In the genomic region with DNA sequence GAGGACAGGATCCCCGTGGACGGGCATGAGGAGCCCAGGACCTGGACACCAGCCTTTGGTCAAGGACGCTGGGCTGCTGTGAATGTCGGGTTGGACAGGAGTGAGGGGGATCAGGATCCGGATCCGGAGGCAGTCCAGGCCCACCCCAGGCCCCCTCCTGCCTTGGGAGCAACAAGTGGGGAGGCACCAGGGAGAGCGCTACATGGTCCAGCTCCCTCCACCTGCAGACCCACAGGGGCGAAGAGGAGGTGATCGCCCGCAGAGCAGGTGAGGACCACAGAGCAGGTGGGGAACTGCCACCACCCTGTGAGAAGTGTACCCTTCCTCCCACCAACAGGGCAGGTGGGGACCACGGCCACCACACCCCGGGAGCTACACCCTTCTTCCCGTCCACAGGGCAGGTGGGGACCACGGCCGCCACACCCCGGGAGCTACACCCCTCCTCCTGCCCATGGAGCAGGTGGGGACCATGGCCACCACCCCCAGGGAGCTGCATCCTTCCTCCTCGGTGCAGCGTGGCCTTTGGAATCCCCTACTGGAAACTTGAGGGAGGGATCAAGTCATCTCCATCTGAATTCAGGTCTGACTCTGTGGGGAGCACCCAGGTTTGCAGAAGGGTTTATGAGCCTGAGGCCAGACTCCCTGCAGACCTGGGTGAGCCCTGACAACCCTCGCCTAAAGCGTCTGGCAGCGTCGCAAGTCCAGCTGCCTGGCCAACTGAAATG, we compare ENCODE assay signal across 24 cellular contexts.
"Had no signal": no experiment of that assay in that cellular context is flagged by ENCODE, and none has a peak within 500 bp of the region (broad histone marks: within the 10 kb centered on the region; RNA-seq: fewer than 3 reads in every experiment).

No MANE protein-coding gene starts in this region.

- H3K27me3 ChIP-seq: colonic mucosa, right lobe of liver, vagina had no signal

- H3K36me3 ChIP-seq: colonic mucosa, esophagus squamous epithelium, heart right ventricle, lower lobe of right lung, neutrophil, pancreas, right lobe of liver, thoracic aorta, transverse colon, vagina had no signal

- H3K4me1 Mint-ChIP-seq: memory B cell, natural killer cell had no signal

- H3K9me3 Mint-ChIP-seq: natural killer cell; stimulated activated naive B cell treated with anti-CD40 and anti-IgM and Interleukin-4, amounts not matched to agents 10 μg/mL and 1 μg/mL and 100 μg/mL, for 72 hours; stimulated activated naive CD8-positive, alpha-beta T cell treated with anti-CD3 and anti-CD28 coated beads, Interleukin-15, Interleukin-2, amounts not matched to agents 100 ng/mL and 50 ng/mL, for 24 hours had no signal

- H3K36me3 Mint-ChIP-seq: memory B cell; natural killer cell; stimulated activated naive B cell treated with anti-CD40 and anti-IgM and Interleukin-4, amounts not matched to agents 10 μg/mL and 1 μg/mL and 100 μg/mL, for 72 hours had no signal

- H3K27ac Mint-ChIP-seq: memory B cell; natural killer cell; stimulated activated naive B cell treated with anti-CD40 and anti-IgM and Interleukin-4, amounts not matched to agents 10 μg/mL and 1 μg/mL and 100 μg/mL, for 72 hours; stimulated activated naive CD8-positive, alpha-beta T cell treated with anti-CD3 and anti-CD28 coated beads, Interleukin-15, Interleukin-2, amounts not matched to agents 100 ng/mL and 50 ng/mL, for 24 hours had no signal

- H3K27ac ChIP-seq: colonic mucosa, esophagus squamous epithelium, heart right ventricle, lower lobe of right lung, neutrophil, pancreas, right lobe of liver, thoracic aorta, transverse colon, vagina had no signal

- DNase-seq: colonic mucosa; dermis blood vessel endothelial cell; effector memory CD4-positive, alpha-beta T cell; erythroblast; esophagus squamous epithelium; foreskin melanocyte; glutamatergic neuron; heart right ventricle; hippocampal formation; left ventricle myocardium superior; lower lobe of right lung; natural killer cell; pancreas; retina; right lobe of liver; stimulated activated CD4-positive, alpha-beta T cell treated with anti-CD3 and anti-CD28 coated beads, Interleukin-4, amount 100 ng/mL, for 4 hours; stimulated activated naive B cell treated with anti-CD40 and anti-IgM and Interleukin-4, amounts not matched to agents 10 μg/mL and 1 μg/mL and 100 μg/mL, for 72 hours; transverse colon had no signal

- H3K9me3 ChIP-seq: colonic mucosa, esophagus squamous epithelium, lower lobe of right lung, neutrophil, pancreas, right lobe of liver, thoracic aorta, transverse colon, vagina had no signal

- ATAC-seq: heart right ventricle; left ventricle myocardium superior; natural killer cell; pancreas; stimulated activated naive B cell treated with anti-CD40 and anti-IgM and Interleukin-4, amounts not matched to agents 10 μg/mL and 1 μg/mL and 100 μg/mL, for 72 hours had no signal

- H3K4me3 Mint-ChIP-seq: memory B cell; natural killer cell; stimulated activated naive B cell treated with anti-CD40 and anti-IgM and Interleukin-4, amounts not matched to agents 10 μg/mL and 1 μg/mL and 100 μg/mL, for 72 hours; stimulated activated naive CD8-positive, alpha-beta T cell treated with anti-CD3 and anti-CD28 coated beads, Interleukin-15, Interleukin-2, amounts not matched to agents 100 ng/mL and 50 ng/mL, for 24 hours had no signal

- FAIRE-seq: endometrium, pancreas had no signal

- H3K27me3 Mint-ChIP-seq: stimulated activated naive CD8-positive, alpha-beta T cell treated with anti-CD3 and anti-CD28 coated beads, Interleukin-15, Interleukin-2, amounts not matched to agents 100 ng/mL and 50 ng/mL, for 24 hours had no signal

- H3K4me1 ChIP-seq: colonic mucosa, esophagus squamous epithelium, heart right ventricle, lower lobe of right lung, pancreas, right lobe of liver, transverse colon, vagina had no signal

- H3K4me3 ChIP-seq: colonic mucosa, esophagus squamous epithelium, heart right ventricle, lower lobe of right lung, pancreas, right lobe of liver, thoracic aorta, transverse colon, vagina had no signal
